8 cellular contexts compared by ENCODE assay signal in genomic region chr9:131096490-131097258, GRCh38. TPM values are rescaled to one million over a fixed set of nuclear protein-coding genes. Genes with fewer than 3 reads are reported as not detected.
DNase-seq lines count a peak whose midpoint lies in the region; ATAC-seq, FAIRE-seq and TF ChIP-seq lines count a peak whose summit lies in the region.

TSS of gene AIF1L (plus strand) at chr9:131096531. CDS start at chr9:131096630, 99 bp downstream.

- H2AFZ ChIP-seq in GM23248 (peak within 1 kb of the TSS; percentile 56; the same call in 1 of the 2 replicates), keratinocyte (ENCODE audit: control insufficient read depth, low read length) (peak within 1 kb of the TSS; percentile 30), Karpas-422 (ENCODE audit: low read length) (no peak within 1 kb of the TSS)

- DNase-seq in GM23248 (peak; percentile 34), NCI-H526 treated with DMSO at 0.1 percent for 48 hours (lab: John Stamatoyannopoulos, UW) (peak; percentile 20), keratinocyte (ENCODE audit: low read depth, low spot score) (peak; percentile 45), AML-193 (lab: John Stamatoyannopoulos, UW) (no peak), Karpas-422 (no peak)
- peak; percentile 13 for DNase-seq in stimulated activated CD4-positive, alpha-beta T cell treated with anti-CD3 and anti-CD28 coated beads, Interleukin-1b, Interleukin-23, amount 100 ng/mL, for 48 hours

- H3K4me3 ChIP-seq in GM23248 (peak within 1 kb of the TSS; percentile 55), keratinocyte (ENCODE audit: control insufficient read depth in 2 of 3, extremely low read depth in 1 of 3, insufficient read depth in 2 of 3, low read depth in 1 of 3, low read length in 3 of 3) (peak within 1 kb of the TSS; percentile 33 to 49 (median 48)), Karpas-422 (ENCODE audit: low read length) (no peak within 1 kb of the TSS)

- H3K36me3 Mint-ChIP-seq in brain: no peaks in the 10 kb centered on the region

- H3K9me3 ChIP-seq in GM23248 (ENCODE audit: low read depth) (no peaks in the 10 kb centered on the region), keratinocyte (ENCODE audit: control insufficient read depth, low read depth, low read length) (no peaks in the 10 kb centered on the region), Karpas-422 (ENCODE audit: low read length) (no peaks in the 10 kb centered on the region)

- peak within 1 kb of the TSS; percentile 82 to 88 (median 84) for H3K4me3 Mint-ChIP-seq in brain

- H3K79me2 ChIP-seq in GM23248 (ENCODE audit: insufficient read depth): no peaks in the 10 kb centered on the region
- no peaks in the 10 kb centered on the region for H3K79me2 ChIP-seq in keratinocyte (ENCODE audit: control insufficient read depth, insufficient read depth, low read length)
- H3K79me2 ChIP-seq in Karpas-422 (ENCODE audit: low read length): no peaks in the 10 kb centered on the region

- no peak for FAIRE-seq in keratinocyte (lab: Jason Lieb, UNC)

- peaks cover 55% of the 10 kb centered on the region for H3K4me1 Mint-ChIP-seq in brain

- H3K36me3 ChIP-seq in GM23248 (ENCODE audit: low read depth) (no peaks in the 10 kb centered on the region), keratinocyte (ENCODE audit: control insufficient read depth in 2 of 2, extremely low read depth in 1 of 2, insufficient read depth in 2 of 2, low read length in 2 of 2) (no peaks in the 10 kb centered on the region), Karpas-422 (ENCODE audit: insufficient read depth, low read length) (no peaks in the 10 kb centered on the region)

- H3K4me2 ChIP-seq in GM23248 (ENCODE audit: unreplicated experiment): peak within 1 kb of the TSS; percentile 61
- peak within 1 kb of the TSS; percentile 76 for H3K4me2 ChIP-seq in keratinocyte (ENCODE audit: control insufficient read depth, extremely low read depth, insufficient read depth, low read depth, low read length)
- H3K4me2 ChIP-seq in Karpas-422 (ENCODE audit: low read depth, low read length, poor library complexity, severe bottlenecking): no peak within 1 kb of the TSS

- peak within 1 kb of the TSS; percentile 63 to 92 (median 76) for H3K27ac Mint-ChIP-seq in brain

- H3K4me1 ChIP-seq in GM23248 (ENCODE audit: insufficient read depth) (no peaks in the 10 kb centered on the region; the same call in 1 of the 2 replicates), keratinocyte (ENCODE audit: control insufficient read depth, extremely low read depth, insufficient read depth, low read length) (peaks cover 6% of the 10 kb centered on the region), Karpas-422 (ENCODE audit: low read length) (no peaks in the 10 kb centered on the region)

- dilution Hi-C loops in keratinocyte (cut with MboI; ENCODE audit: extremely low pct_ligation_motif_present, low sequenced_read_pairs): no loop called here

- ATAC-seq in GM19463 (IDR thresholded peaks at IDR 0.05; ENCODE audit: unreplicated experiment): no peak

- H3K9me2 ChIP-seq in GM23248 (ENCODE audit: insufficient read depth) (no peaks in the 10 kb centered on the region), Karpas-422 (replicated peaks; ENCODE audit: insufficient read depth, low read length) (no peaks in the 10 kb centered on the region)

- 3 to 6% methylated on average over 29 to 73 of the region's 85 CpGs for WGBS in GM23248 (ENCODE audit: low coverage in 1 of 2, low lambda C conversion rate in 2 of 2, missing lambda C conversion rate in 2 of 2), 2 experiments

- peaks cover 35% of the 10 kb centered on the region for H3K27me3 ChIP-seq in GM23248 (replicated peaks; ENCODE audit: insufficient read depth)
- peaks cover 40% of the 10 kb centered on the region for H3K27me3 ChIP-seq in keratinocyte (ENCODE audit: control insufficient read depth, extremely low read depth, insufficient read depth, low read length)
- no peaks in the 10 kb centered on the region for H3K27me3 ChIP-seq in Karpas-422 (ENCODE audit: low read length)

- peaks cover 22% of the 10 kb centered on the region for H3K27me3 Mint-ChIP-seq in brain

- TF ChIP-seq CTCF in brain (conservative IDR thresholded peaks at IDR 0.05): peak in 1 of 2 experiments; percentile 24
- no peak for TF ChIP-seq CTCF in keratinocyte (optimal IDR thresholded peaks at IDR 0.05 in 1 of 3, IDR thresholded peaks at IDR 0.05 in 1 of 3, conservative IDR thresholded peaks at IDR 0.05 in 1 of 3; ENCODE audit: extremely low read depth in 1 of 3, insufficient read depth in 2 of 3, low read length in 3 of 3)

- in situ Hi-C loops in GM23248 (cut with MboI): no loop called here

- H3K27ac ChIP-seq in GM23248 (no peak within 1 kb of the TSS), keratinocyte (ENCODE audit: control insufficient read depth, insufficient read depth, low read length) (no peak within 1 kb of the TSS), Karpas-422 (ENCODE audit: low read length) (no peak within 1 kb of the TSS)

- H3K9ac ChIP-seq in GM23248 (no peak within 1 kb of the TSS), keratinocyte (ENCODE audit: control insufficient read depth, extremely low read depth, insufficient read depth, low read length) (no peak within 1 kb of the TSS), Karpas-422 (ENCODE audit: low read length) (no peak within 1 kb of the TSS)

- H4K20me1 ChIP-seq in GM23248 (ENCODE audit: insufficient read depth) (no peaks in the 10 kb centered on the region), keratinocyte (ENCODE audit: control insufficient read depth, extremely low read depth, insufficient read depth, low read length) (no peaks in the 10 kb centered on the region), Karpas-422 (ENCODE audit: insufficient read depth, low read depth, low read length) (no peaks in the 10 kb centered on the region)

- peaks cover 0 to 3% (median 0%) of the 10 kb centered on the region in 5 experiments for H3K9me3 Mint-ChIP-seq in brain

- no peaks in the 10 kb centered on the region for H3F3A ChIP-seq in GM23248 (ENCODE audit: insufficient read depth)

- H3K9me1 ChIP-seq in keratinocyte (ENCODE audit: control insufficient read depth, extremely low read depth, insufficient read depth, low read length): no peaks in the 10 kb centered on the region

RNA-seq across cellular contexts. Expression of gene AIF1L, which starts in this region (rescaled TPM):
- total RNA-seq in GM23248 (2014; rRNA removed; shearing (Covaris generic)): not detected in 2 replicates
- polyA plus RNA-seq in GM23248 (2016; fragmentation: Nextera tagmentation; extraction: Ambion mirVana) (0.28 TPM in 1 of 2 replicates, not detected in the other), brain (ENCODE audit: insufficient read depth, low read depth, low replicate concordance) (131 TPM), keratinocyte (1.0 to 2.6 TPM (median 1.5 TPM) in 3 replicates)
- 6.5 TPM for polyA plus RNA-seq in keratinocyte (2011; ENCODE audit: low read depth)
- 1.4 and 1.7 TPM in 2 replicates for polyA plus RNA-seq in keratinocyte (2011; cell fraction: cytosol; rRNA removed)
- 3.8 TPM in 2 replicates for polyA plus RNA-seq in keratinocyte (2011; cell fraction: nucleus; rRNA removed)
- polyA plus RNA-seq in keratinocyte (2012; ENCODE audit: low replicate concordance): 0.60 and 5.8 TPM in 2 replicates
- 0.72 to 3.0 TPM (median 1.1 TPM) in 3 replicates for polyA minus RNA-seq in keratinocyte
- 0.77 TPM for polyA minus RNA-seq in keratinocyte (2011; cell fraction: cytosol; rRNA and poly(A)+ RNA removed)
- 0.32 TPM in 1 of 2 replicates, not detected in the other for polyA minus RNA-seq in keratinocyte (2011; cell fraction: nucleus; rRNA and poly(A)+ RNA removed)
- total RNA-seq in Karpas-422 (2014; rRNA removed; shearing (Covaris generic); ENCODE audit: low replicate concordance): not detected in 2 replicates

Comparison
In these comparisons a context has a peak if more than half of its experiments do, and no peak if none do; other contexts are left out.
1. RNA of gene AIF1L (polyA plus RNA-seq): 131 TPM in brain (single experiment); 0.60 to 6.5 TPM in keratinocyte and 0.28 TPM in GM23248; every median in the first group is over 10 times any median in the second.
2. Peak in DNase-seq, H3K4me3 ChIP-seq and H3K4me2 ChIP-seq in GM23248; RNA of the gene not detected or under 1 TPM.
3. DNase-seq: peak in NCI-H526 treated with DMSO at 0.1 percent for 48 hours (single experiment), keratinocyte (single experiment) and stimulated activated CD4-positive, alpha-beta T cell treated with anti-CD3 and anti-CD28 coated beads, Interleukin-1b, Interleukin-23, amount 100 ng/mL, for 48 hours (single experiment); none in AML-193 (0 of 2) and Karpas-422 (single experiment).